1 cellular context compared by ENCODE assay signal in genomic region chr12:10214877-10215267, GRCh38.
TF ChIP-seq lines count a peak whose summit lies in the region.

No MANE protein-coding gene starts in this region.

TF ChIP-seq in K562, 482 proteins besides CTCF, POLR2A, EP300 and RAD21:
- TF ChIP-seq BRD4 (IDR thresholded peaks at IDR 0.05), result no peak
- no peak for TF ChIP-seq WHSC1 (IDR thresholded peaks at IDR 0.05; ENCODE audit: low read length)
- TF ChIP-seq HMBOX1 (IDR thresholded peaks at IDR 0.05), result peak; percentile 62
- TF ChIP-seq AFF4 (CRISPR knock-in tag; IDR thresholded peaks at IDR 0.05), result no peak
- no peak for TF ChIP-seq TEAD1 (CRISPR knock-in tag; IDR thresholded peaks at IDR 0.05)
- no peak for TF ChIP-seq PBX2 (CRISPR knock-in tag; IDR thresholded peaks at IDR 0.05; ENCODE audit: low read depth)
- TF ChIP-seq PBX2 (tag; conservative IDR thresholded peaks at IDR 0.05; ENCODE audit: low read depth), result peak; percentile 50; the same call in 1 of the 2 replicates
- TF ChIP-seq BCOR (IDR thresholded peaks at IDR 0.05), result no peak
- TF ChIP-seq PKNOX1 (IDR thresholded peaks at IDR 0.05), result peak; percentile 87
- no peak for TF ChIP-seq RB1 (IDR thresholded peaks at IDR 0.05; ENCODE audit: low read depth)
- TF ChIP-seq MEIS2 (IDR thresholded peaks at IDR 0.05; ENCODE audit: partially characterized antibody), result peak; percentile 64
- no peak for TF ChIP-seq ZNF639 (CRISPR knock-in tag; conservative IDR thresholded peaks at IDR 0.05 in 1 of 2, IDR thresholded peaks at IDR 0.05 in 1 of 2)
- TF ChIP-seq GABPB1 (CRISPR knock-in tag; IDR thresholded peaks at IDR 0.05), result no peak
- TF ChIP-seq NRF1 (conservative IDR thresholded peaks at IDR 0.05 in 1 of 2, IDR thresholded peaks at IDR 0.05 in 1 of 2), result no peak
- no peak for TF ChIP-seq FOXJ2 (tag; IDR thresholded peaks at IDR 0.05)
